Comparison of ENCODE assay signal across 9 cellular contexts in the genomic region with DNA sequence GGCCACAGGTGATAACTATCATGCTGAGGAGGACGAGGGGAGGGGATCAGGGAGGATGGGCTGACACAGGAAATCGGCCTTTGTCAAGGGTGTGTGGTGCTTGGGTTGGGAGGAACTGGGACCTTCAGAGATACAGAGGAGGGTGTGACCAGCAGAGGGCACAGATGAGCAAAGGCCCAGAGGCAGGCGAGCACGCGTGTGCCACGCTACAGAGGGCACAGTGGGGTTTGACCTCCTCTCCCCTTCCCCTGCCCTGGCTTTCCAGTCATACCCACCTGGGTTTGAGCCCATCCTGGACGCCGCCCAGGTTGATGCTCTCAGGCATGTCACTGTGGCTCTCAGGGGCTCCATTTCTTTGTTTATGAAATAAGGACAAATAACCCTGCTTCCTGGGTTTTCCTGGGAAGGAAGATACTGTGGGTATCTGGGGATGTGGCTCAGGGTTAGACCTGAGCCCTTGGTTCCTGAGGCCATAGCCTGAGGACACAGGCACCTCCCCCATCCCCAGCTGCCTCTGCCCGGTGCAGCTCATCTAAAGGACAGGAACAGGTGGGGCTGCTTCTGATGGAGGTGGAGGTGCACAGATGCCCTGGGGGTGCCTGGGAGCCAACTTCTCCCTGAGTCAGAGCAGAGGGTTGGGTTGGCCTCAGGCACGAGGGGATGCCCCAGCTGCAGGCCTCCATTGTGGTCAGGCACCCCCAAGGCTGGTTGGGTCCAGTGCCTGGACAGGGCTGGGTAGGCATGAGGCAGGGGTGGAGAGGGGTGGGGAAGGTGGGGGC. TPM values are rescaled to one million over a fixed set of nuclear protein-coding genes. Genes with fewer than 3 reads are reported as not detected.
DNase-seq lines count a peak whose midpoint lies in the region; ATAC-seq, FAIRE-seq and TF ChIP-seq lines count a peak whose summit lies in the region.
"Had no signal": no experiment of that assay in that cellular context is flagged by ENCODE, and none has a peak within 500 bp of the region (broad histone marks: within the 10 kb centered on the region; RNA-seq: fewer than 3 reads in every experiment).

No MANE protein-coding gene starts in this region.

- WGBS in K562 (ENCODE audit: insufficient coverage, low coverage, missing lambda C conversion rate) = 16% methylated on average over 10 of the region's 10 CpGs

- H4K20me1 ChIP-seq in Karpas-422 (ENCODE audit: insufficient read depth, low read depth, low read length) (no peaks in the 10 kb centered on the region), K562 (replicated peaks; ENCODE audit: control insufficient read depth, insufficient read depth, low read length) (no peaks in the 10 kb centered on the region)

- peak; percentile 48 to 59 for TF ChIP-seq CTCF in Caco-2 (IDR thresholded peaks at IDR 0.05; ENCODE audit: insufficient read depth in 1 of 2, low read depth in 1 of 2, low read length in 1 of 2, severe bottlenecking in 1 of 2, unreplicated experiment in 1 of 2)
- peak; percentile 82 to 90 (median 82) for TF ChIP-seq CTCF in K562 (IDR thresholded peaks at IDR 0.05 in 2 of 3, conservative IDR thresholded peaks at IDR 0.05 in 1 of 3; ENCODE audit: insufficient read depth in 2 of 3, low read depth in 1 of 3, low read length in 3 of 3)

- H3K36me3 Mint-ChIP-seq in Caco-2 (ENCODE audit: insufficient read depth, unreplicated experiment) (peaks cover 5% of the 10 kb centered on the region), immature natural killer cell (no peaks in the 10 kb centered on the region)

- H3K79me2 ChIP-seq in Karpas-422 (ENCODE audit: low read length) = no peaks in the 10 kb centered on the region
- H3K79me2 ChIP-seq in K562 (ENCODE audit: control insufficient read depth, insufficient read depth, low read length) = no peaks in the 10 kb centered on the region

- TF ChIP-seq EP300 in K562 (IDR thresholded peaks at IDR 0.05; ENCODE audit: low read length) = no peak

- CTCF ChIA-PET in Caco-2 (lab: Charles Lee) (interaction anchor here (0.8 kb wide), 1 partner anchor 199 kb away, joined by 3 read pairs; no protein-coding TSS in a partner anchor), K562 (lab: Yijun Ruan, JAX; ENCODE audit: low intra/inter-chr PET ratio) (interaction anchor here (0.6 to 1.6 kb wide), 6 partner anchors 72 to 1194 kb away, joined by 3 to 17 read pairs (median 3); no protein-coding TSS in a partner anchor)

- H3K27me3 Mint-ChIP-seq in Caco-2 (ENCODE audit: insufficient read depth, unreplicated experiment) = peaks cover 6% of the 10 kb centered on the region
- peaks cover 0 to 4% (median 1%) of the 10 kb centered on the region in 3 donors for H3K27me3 Mint-ChIP-seq in immature natural killer cell (ENCODE audit: low read depth in 3 of 3)

- H3K9me3 ChIP-seq in Caco-2 (no peaks in the 10 kb centered on the region), Karpas-422 (ENCODE audit: low read length) (no peaks in the 10 kb centered on the region), K562 (replicated peaks; ENCODE audit: control insufficient read depth, insufficient read depth, low read depth, low read length) (no peaks in the 10 kb centered on the region)

- peak; percentile 90 for FAIRE-seq in K562 (lab: Jason Lieb, UNC)
- FAIRE-seq: colon had no signal

- H3K9me2 ChIP-seq in Karpas-422 (replicated peaks; ENCODE audit: insufficient read depth, low read length) = no peaks in the 10 kb centered on the region

- POLR2A ChIA-PET in Caco-2 (lab: Charles Lee) (no interaction called here), K562 (lab: Yijun Ruan, JAX) (no interaction called here)

- DNase-seq in Caco-2 (peak; percentile 52 to 65), Karpas-422 (peak; percentile 92), UCSD-AML1 (lab: John Stamatoyannopoulos, UW; ENCODE audit: unreplicated experiment) (peak; percentile 73), K562 (ENCODE audit: extremely low read depth in 1 of 4, low spot score in 3 of 4) (peak; percentile 75 to 81 (median 78)), immature natural killer cell (peak; percentile 66 to 74 (median 73)), DMS79 (lab: John Stamatoyannopoulos, UW) (no peak)
- DNase-seq in stimulated activated CD4-positive, alpha-beta T cell treated with anti-CD3 and anti-CD28 coated beads, Interleukin-1b, Interleukin-23, amount 100 ng/mL, for 48 hours = peak; percentile 82

- H3K4me2 ChIP-seq in Karpas-422 (ENCODE audit: low read depth, low read length, poor library complexity, severe bottlenecking) (no peak overlapping the region), K562 (ENCODE audit: insufficient read depth, low read length) (peak overlapping the region; percentile 52; the same call in 1 of the 2 replicates)

- peak; percentile 47 to 72 for TF ChIP-seq RAD21 in K562 (CRISPR knock-in tag; conservative IDR thresholded peaks at IDR 0.05 in 1 of 2, IDR thresholded peaks at IDR 0.05 in 1 of 2)

- H3K4me1 ChIP-seq in Caco-2 (peaks cover 13% of the 10 kb centered on the region; the same call in 1 of the 2 replicates), Karpas-422 (ENCODE audit: low read length) (0 out of 2 replicates have a peak, but pooled peaks cover 3% of the 10 kb centered on the region), K562 (replicated peaks in 1 of 2; ENCODE audit: control insufficient read depth in 2 of 2, insufficient read depth in 2 of 2, low read length in 2 of 2) (peaks cover 6 to 9% of the 10 kb centered on the region in 2 experiments; a peak in 4 of 5 replicates)

- in situ Hi-C loops in K562 (cut with MboI) = no loop called here

- BruUV-seq in Caco-2 (replicated peaks; lab: Mats Ljungman, UMichigan) (no TSS peak), K562 (replicated peaks; lab: Mats Ljungman, UMichigan) (no TSS peak)

- no peak overlapping the region for H3K9ac ChIP-seq in Karpas-422 (ENCODE audit: low read length)
- H3K9ac ChIP-seq in K562 (ENCODE audit: insufficient read depth in 1 of 2, low read depth in 2 of 2, low read length in 2 of 2) = no peak overlapping the region

- H3K4me3 Mint-ChIP-seq in Caco-2 (ENCODE audit: unreplicated experiment) (no peak overlapping the region), immature natural killer cell (peak overlapping the region in 3 of 5 donors; percentile 1 to 48 (median 33))

- no peaks in the 10 kb centered on the region for H3K36me3 ChIP-seq in Caco-2 (ENCODE audit: control insufficient read depth, insufficient read depth, low read length)
- no peaks in the 10 kb centered on the region for H3K36me3 ChIP-seq in Karpas-422 (ENCODE audit: insufficient read depth, low read length)
- H3K36me3 ChIP-seq in K562 (ENCODE audit: control insufficient read depth, insufficient read depth, low read length) = no peaks in the 10 kb centered on the region

- ATAC-seq in GM21423 (IDR thresholded peaks at IDR 0.05; ENCODE audit: unreplicated experiment) (peak; percentile 71), K562 (peak; percentile 84)

- H2AFZ ChIP-seq in Karpas-422 (ENCODE audit: low read length) (peak overlapping the region; percentile 81; the same call in 1 of the 2 replicates), K562 (ENCODE audit: low read depth, low read length) (peak overlapping the region; percentile 95)

- TF ChIP-seq POLR2A in K562 (conservative IDR thresholded peaks at IDR 0.05) = no peak

- H3K4me1 Mint-ChIP-seq in Caco-2 (ENCODE audit: low read depth, unreplicated experiment) (no peaks in the 10 kb centered on the region), immature natural killer cell (peaks cover 24 to 32% of the 10 kb centered on the region in 2 donors)

- H3K9me1 ChIP-seq in K562 (ENCODE audit: control insufficient read depth, insufficient read depth, low read length) = peaks cover 4% of the 10 kb centered on the region

- H3K4me3 ChIP-seq in Caco-2 (ENCODE audit: low read depth, low read length) = no peak overlapping the region
- H3K4me3 ChIP-seq in Karpas-422 (ENCODE audit: low read length) = no peak overlapping the region
- H3K4me3 ChIP-seq in K562 = no peak overlapping the region

- no peak overlapping the region for H3K27ac Mint-ChIP-seq in Caco-2 (ENCODE audit: unreplicated experiment)
- peak overlapping the region in 4 of 6 donors; percentile 7 to 81 (median 40) for H3K27ac Mint-ChIP-seq in immature natural killer cell

- H3K27me3 ChIP-seq in Caco-2 (replicated peaks; ENCODE audit: control insufficient read depth, insufficient read depth, low read length) = peaks cover 3% of the 10 kb centered on the region; the same call in 1 of the 2 replicates
- H3K27me3 ChIP-seq in Karpas-422 (ENCODE audit: low read length) = no peaks in the 10 kb centered on the region
- peaks cover 0 to 8% of the 10 kb centered on the region in 2 experiments; a peak in 1 of 5 replicates for H3K27me3 ChIP-seq in K562 (ENCODE audit: control insufficient read depth in 2 of 2, insufficient read depth in 2 of 2, low read length in 2 of 2)

- no peaks in the 10 kb centered on the region for H3K9me3 Mint-ChIP-seq in Caco-2 (ENCODE audit: unreplicated experiment)
- peaks cover 0 to under 1% (median 0%) of the 10 kb centered on the region in 6 donors for H3K9me3 Mint-ChIP-seq in immature natural killer cell

- H3K27ac ChIP-seq in Karpas-422 (ENCODE audit: low read length) = no peak overlapping the region
- H3K27ac ChIP-seq in K562 (ENCODE audit: extremely low read depth, low read depth, low read length) = no peak overlapping the region

- intact Hi-C loops in Caco-2 (cut with micrococcal nuclease; ENCODE audit: unreplicated experiment) (no loop called here), K562 (cut with micrococcal nuclease) (loop anchor here (1.0 kb wide), 1 partner anchor 110 kb away; no protein-coding TSS in a partner anchor)

RNA-seq across cellular contexts. Expression of gene BEAN1, which starts 51.8 kb away (rescaled TPM):
- total RNA-seq in Caco-2 (2022) (not detected in 2 replicates), K562 (2014; rRNA removed) (not detected in 2 replicates), K562 (2014; rRNA removed; fragmentation: Illumina TruSeq; extraction: Trizol) (not detected in 2 replicates), K562 (2015; rRNA removed; fragmentation: Illumina TruSeq; extraction: Trizol) (not detected in 2 replicates), K562 (2021) (not detected in 2 replicates)
- total RNA-seq in Karpas-422 (2014; rRNA removed; shearing (Covaris generic); ENCODE audit: low replicate concordance) = not detected in 2 replicates
- not detected in 2 replicates for total RNA-seq in K562 (2011; cell fraction: chromatin; rRNA removed; ENCODE audit: low replicate concordance)
- total RNA-seq in K562 (2011; cell fraction: nucleolus; rRNA removed) = not detected in 2 replicates
- not detected in 2 replicates for total RNA-seq in K562 (2011; cell fraction: nucleoplasm; rRNA removed)
- polyA plus RNA-seq in K562 (2011; rRNA removed) (not detected in 2 replicates), K562 (2014; fragmentation: Illumina TruSeq; extraction: Trizol) (not detected in 2 replicates), K562 (2014; fragmentation: Nextera tagmentation; extraction: Ambion mirVana) (not detected), K562 (2014; rRNA removed) (not detected in 2 replicates), immature natural killer cell (under 1 TPM in 1 of 3 donors, not detected in 2; 0.32 TPM)
- not detected in 2 replicates for polyA plus RNA-seq in K562 (2011; cell fraction: cytosol; rRNA removed)
- polyA plus RNA-seq in K562 (2011; cell fraction: nucleus; rRNA removed) = not detected in 2 replicates
- polyA plus RNA-seq in K562 (2012) = 0.11 TPM in 1 of 2 replicates, not detected in the other
- polyA minus RNA-seq in K562 (2011; rRNA and poly(A)+ RNA removed) = not detected in 2 replicates
- not detected in 2 replicates for polyA minus RNA-seq in K562 (2011; cell fraction: cytosol; rRNA and poly(A)+ RNA removed)
- polyA minus RNA-seq in K562 (2011; cell fraction: nucleus; rRNA and poly(A)+ RNA removed) = not detected in 2 replicates
